ENCODE assay signal across 30 cellular contexts in the genomic region with DNA sequence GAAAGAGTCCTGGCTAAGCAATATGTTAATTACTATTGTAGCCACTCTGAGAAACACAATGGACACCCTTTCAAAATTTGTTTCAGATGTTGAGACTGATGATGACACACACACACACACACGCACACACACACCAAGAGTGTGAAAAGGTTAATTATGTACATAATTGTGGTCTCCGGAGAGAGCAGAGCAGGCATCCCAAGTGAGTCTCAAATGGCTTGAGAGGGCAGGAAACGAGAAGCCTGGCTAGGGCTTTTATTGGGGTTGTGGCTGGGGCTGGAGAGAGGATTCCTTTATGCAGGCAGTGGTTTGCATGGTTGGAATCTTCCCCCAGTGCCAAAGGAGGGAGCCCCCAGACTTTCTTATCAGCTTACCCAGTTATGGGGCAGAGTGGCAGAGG. TPM values are rescaled to one million over a fixed set of nuclear protein-coding genes. Genes with fewer than 3 reads are reported as not detected.
DNase-seq lines count a peak whose midpoint lies in the region; ATAC-seq and TF ChIP-seq lines count a peak whose summit lies in the region.
"Had no signal": no experiment of that assay in that cellular context is flagged by ENCODE, and none has a peak within 500 bp of the region (broad histone marks: within the 10 kb centered on the region; RNA-seq: fewer than 3 reads in every experiment).

No MANE protein-coding gene starts in this region.

- H3K23ac ChIP-seq in neuronal stem cell (ENCODE audit: low read depth, low read length, poor library complexity): no peak overlapping the region

- H3K36me3 ChIP-seq in endodermal cell (ENCODE audit: control insufficient read depth, insufficient read depth, low read length): no peaks in the 10 kb centered on the region
- H3K36me3 ChIP-seq in neuronal stem cell (replicated peaks in 1 of 2; ENCODE audit: control insufficient read depth in 2 of 2, insufficient read depth in 2 of 2, low read length in 2 of 2): no peaks in the 10 kb centered on the region
- no peaks in the 10 kb centered on the region for H3K36me3 ChIP-seq in mucosa of descending colon (ENCODE audit: low read depth)
- H3K36me3 ChIP-seq: ovary had no signal

- H2BK12ac ChIP-seq in neuronal stem cell (ENCODE audit: low read length): no peak overlapping the region

- H3K9me3 ChIP-seq in endodermal cell (ENCODE audit: control insufficient read depth, low read length) (no peaks in the 10 kb centered on the region), neuronal stem cell (replicated peaks in 1 of 2; ENCODE audit: control insufficient read depth in 2 of 2, insufficient read depth in 1 of 2, low read depth in 1 of 2, low read length in 2 of 2) (no peaks in the 10 kb centered on the region), mucosa of descending colon (no peaks in the 10 kb centered on the region)
- H3K9me3 ChIP-seq: ovary, testis had no signal

- no peak overlapping the region for H4K91ac ChIP-seq in neuronal stem cell (ENCODE audit: low read depth, low read length, poor library complexity)

- in situ Hi-C loops in G401 (cut with HindIII; ENCODE audit: low sequenced_read_pairs): no loop called here

- H3K79me1 ChIP-seq in neuronal stem cell (ENCODE audit: low read depth, low read length): no peaks in the 10 kb centered on the region

- no peak overlapping the region for H3K4me3 Mint-ChIP-seq in endodermal cell
- H3K4me3 Mint-ChIP-seq: activated CD8-positive, alpha-beta memory T cell treated with anti-CD3 and anti-CD28 coated beads, Interleukin-2, amount 10 ng/mL, durations not matched to agents 7 days and 5 days; activated naive CD4-positive, alpha-beta T cell treated with anti-CD3 and anti-CD28 coated beads, Interleukin-2, amount 10 ng/mL, durations not matched to agents 7 days and 5 days; activated T-cell treated with anti-CD3 and anti-CD28 coated beads, Interleukin-2, amount 50 U/mL, for 72 hours; CD14-positive monocyte; naive thymus-derived CD8-positive, alpha-beta T cell had no signal

- no peak overlapping the region for H3K27ac Mint-ChIP-seq in endodermal cell
- H3K27ac Mint-ChIP-seq: activated CD8-positive, alpha-beta memory T cell treated with anti-CD3 and anti-CD28 coated beads, Interleukin-2, amount 10 ng/mL, durations not matched to agents 7 days and 5 days; activated naive CD4-positive, alpha-beta T cell treated with anti-CD3 and anti-CD28 coated beads, Interleukin-2, amount 10 ng/mL, durations not matched to agents 7 days and 5 days; activated T-cell treated with anti-CD3 and anti-CD28 coated beads, Interleukin-2, amount 50 U/mL, for 72 hours; CD14-positive monocyte; naive thymus-derived CD8-positive, alpha-beta T cell had no signal

- H3K4ac ChIP-seq in neuronal stem cell (ENCODE audit: low read length): no peak overlapping the region

- H3K4me3 ChIP-seq in endodermal cell (ENCODE audit: low read length) (no peak overlapping the region), neuronal stem cell (ENCODE audit: low read length in 2 of 2) (no peak overlapping the region), mucosa of descending colon (no peak overlapping the region)
- H3K4me3 ChIP-seq: ovary, testis had no signal

- no peak for ATAC-seq in mucosa of descending colon
- ATAC-seq: activated CD8-positive, alpha-beta memory T cell treated with anti-CD3 and anti-CD28 coated beads, Interleukin-2, amount 10 ng/mL, durations not matched to agents 7 days and 5 days; activated T-cell treated with anti-CD3 and anti-CD28 coated beads, Interleukin-2, amount 50 U/mL, for 72 hours; left cardiac atrium; naive thymus-derived CD8-positive, alpha-beta T cell; SK-N-SH treated with all-trans-retinoic acid at 6 μM for 48 hours had no signal

- H3K27me3 ChIP-seq in endodermal cell (ENCODE audit: control insufficient read depth, insufficient read depth, low read length, poor library complexity, severe bottlenecking) (no peaks in the 10 kb centered on the region), neuronal stem cell (ENCODE audit: control insufficient read depth in 3 of 3, insufficient read depth in 3 of 3, low read depth in 1 of 3, low read length in 3 of 3) (peaks cover 0 to under 1% (median 0%) of the 10 kb centered on the region in 3 experiments)
- H3K27me3 ChIP-seq: ovary, testis had no signal

- WGBS in endodermal cell (ENCODE audit: insufficient coverage in 1 of 2, insufficient read length in 1 of 2), 2 experiments: 50 to 71% methylated on average over 2 to 3 of the region's 3 CpGs
- whole genome bisulfite sequencing in neuronal stem cell (ENCODE audit: extremely low coverage in 2 of 2, insufficient read length in 2 of 2, insufficient replicate concordance in 1 of 2), 2 donors: no CpG with 5 or more reads among the region's 3 CpGs

- no peaks in the 10 kb centered on the region for H3K4me1 Mint-ChIP-seq in endodermal cell
- H3K4me1 Mint-ChIP-seq: activated CD8-positive, alpha-beta memory T cell treated with anti-CD3 and anti-CD28 coated beads, Interleukin-2, amount 10 ng/mL, durations not matched to agents 7 days and 5 days; activated naive CD4-positive, alpha-beta T cell treated with anti-CD3 and anti-CD28 coated beads, Interleukin-2, amount 10 ng/mL, durations not matched to agents 7 days and 5 days; CD14-positive monocyte; naive thymus-derived CD8-positive, alpha-beta T cell had no signal

- H3K4me2 ChIP-seq in neuronal stem cell (ENCODE audit: insufficient read depth, low read length, poor library complexity, severe bottlenecking): no peak overlapping the region

- no peak overlapping the region for H2BK5ac ChIP-seq in neuronal stem cell (ENCODE audit: low read length)

- TF ChIP-seq CTCF in endodermal cell (conservative IDR thresholded peaks at IDR 0.05) (no peak), mucosa of descending colon (IDR thresholded peaks at IDR 0.05) (no peak)

- intact Hi-C loops in mucosa of descending colon (cut with DNase I, micrococcal nuclease): no loop called here

- H3K27ac ChIP-seq in endodermal cell (ENCODE audit: low read depth, low read length) (peak overlapping the region; percentile 82), neuronal stem cell (replicated peaks; ENCODE audit: low read length) (no peak overlapping the region)
- H3K27ac ChIP-seq: HL-60, ovary, testis had no signal

- H3K9ac ChIP-seq in endodermal cell (ENCODE audit: extremely low read depth, low read length, poor library complexity, severe bottlenecking) (no peak overlapping the region), neuronal stem cell (ENCODE audit: low read depth, low read length, poor library complexity) (no peak overlapping the region)

- H2BK120ac ChIP-seq in neuronal stem cell (ENCODE audit: low read depth, low read length): no peak overlapping the region

- H2BK15ac ChIP-seq in neuronal stem cell (ENCODE audit: low read length): no peak overlapping the region

- no peak overlapping the region for H3K18ac ChIP-seq in neuronal stem cell (ENCODE audit: low read length)

- peaks cover 17% of the 10 kb centered on the region for H3K27me3 Mint-ChIP-seq in endodermal cell (ENCODE audit: insufficient read depth)

- no peak overlapping the region for H2AK5ac ChIP-seq in neuronal stem cell (ENCODE audit: low read depth, low read length)

- H3K9me3 Mint-ChIP-seq in endodermal cell: no peaks in the 10 kb centered on the region
- H3K9me3 Mint-ChIP-seq: activated naive CD4-positive, alpha-beta T cell treated with anti-CD3 and anti-CD28 coated beads, Interleukin-2, amount 10 ng/mL, durations not matched to agents 7 days and 5 days; activated T-cell treated with anti-CD3 and anti-CD28 coated beads, Interleukin-2, amount 50 U/mL, for 72 hours; CD14-positive monocyte; naive thymus-derived CD8-positive, alpha-beta T cell had no signal

- H3K36me3 Mint-ChIP-seq in endodermal cell (ENCODE audit: low read depth): no peaks in the 10 kb centered on the region
- H3K36me3 Mint-ChIP-seq: activated CD8-positive, alpha-beta memory T cell treated with anti-CD3 and anti-CD28 coated beads, Interleukin-2, amount 10 ng/mL, durations not matched to agents 7 days and 5 days; activated naive CD4-positive, alpha-beta T cell treated with anti-CD3 and anti-CD28 coated beads, Interleukin-2, amount 10 ng/mL, durations not matched to agents 7 days and 5 days; CD14-positive monocyte; naive thymus-derived CD8-positive, alpha-beta T cell had no signal

- H3K4me1 ChIP-seq in endodermal cell (ENCODE audit: control insufficient read depth, insufficient read depth, low read length) (no peaks in the 10 kb centered on the region), neuronal stem cell (ENCODE audit: control insufficient read depth in 2 of 2, insufficient read depth in 1 of 2, low read depth in 1 of 2, low read length in 2 of 2) (peaks cover 0 to 12% of the 10 kb centered on the region in 2 donors), mucosa of descending colon (ENCODE audit: low read depth) (no peaks in the 10 kb centered on the region)
- H3K4me1 ChIP-seq: testis had no signal

- peak overlapping the region; percentile 51 for H2AFZ ChIP-seq in neuronal stem cell (ENCODE audit: low read length)

- DNase-seq in ELR (ENCODE audit: low read depth): peak; percentile 13
- peak; percentile 43 for DNase-seq in RPMI7951 (ENCODE audit: low read depth)
- no peak for DNase-seq in endodermal cell
- no peak for DNase-seq in neuronal stem cell (ENCODE audit: low spot score)
- DNase-seq in mucosa of descending colon: no peak
- no peak for DNase-seq in islet precursor cell
- no peak for DNase-seq in G401 (ENCODE audit: low spot score)
- no peak for DNase-seq in KG1 (lab: John Stamatoyannopoulos, UW)
- DNase-seq: activated CD4-positive, alpha-beta T cell treated with anti-CD3 and anti-CD28 coated beads, Interleukin-2, amount 50 U/mL, for 1 hour; activated CD8-positive, alpha-beta memory T cell treated with anti-CD3 and anti-CD28 coated beads, Interleukin-2, amount 10 ng/mL, durations not matched to agents 7 days and 5 days; activated naive CD4-positive, alpha-beta T cell treated with anti-CD3 and anti-CD28 coated beads, Interleukin-2, amount 10 ng/mL, durations not matched to agents 7 days and 5 days; activated T-cell treated with anti-CD3 and anti-CD28 coated beads, Interleukin-2, amount 50 U/mL, for 72 hours; amygdala; central memory CD4-positive, alpha-beta T cell; glutamatergic neuron; left cardiac atrium; naive thymus-derived CD8-positive, alpha-beta T cell; NCI-H1105; NCI-H2029 treated with DMSO at 0.1 percent for 48 hours; NCI-H2227 treated with DMSO at 0.1 percent for 48 hours; NCI-H748 treated with DMSO at 0.1 percent for 48 hours; ovary; stimulated activated CD4-positive, alpha-beta T cell treated with anti-CD3 and anti-CD28 coated beads, Interleukin-4, amount 100 ng/mL, for 24 hours; stimulated activated naive CD4-positive, alpha-beta T cell treated with Interleukin-2 at 50 U/mL for 16 hours; testis had no signal

- no peak overlapping the region for H4K8ac ChIP-seq in neuronal stem cell (ENCODE audit: low read depth, low read length)

- no peak overlapping the region for H3K14ac ChIP-seq in neuronal stem cell (ENCODE audit: low read length)

RNA-seq across cellular contexts. Expression of gene NKX2-4, which starts 38.2 kb away (rescaled TPM):
- not detected in 2 replicates for total RNA-seq in RPMI7951 (2014; rRNA removed; shearing (Covaris generic))
- total RNA-seq in endodermal cell (not detected), mucosa of descending colon (not detected)
- polyA plus RNA-seq in endodermal cell (2013, experiment 1 of 2): not detected
- polyA plus RNA-seq in endodermal cell (2013, experiment 2 of 2): not detected
- not detected for polyA plus RNA-seq in neuronal stem cell (2013, experiment 1 of 2)
- polyA plus RNA-seq in neuronal stem cell (2013, experiment 2 of 2): not detected
- total RNA-seq in G401 (2014; rRNA removed; shearing (Covaris generic)): not detected in 2 replicates
- total RNA-seq: activated CD8-positive, alpha-beta memory T cell treated with anti-CD3 and anti-CD28 coated beads, Interleukin-2, amount 10 ng/mL, durations not matched to agents 7 days and 5 days; activated T-cell treated with anti-CD3 and anti-CD28 coated beads, Interleukin-2, amount 50 U/mL, for 72 hours; dermis microvascular lymphatic vessel endothelial cell; left cardiac atrium; mesenteric fat pad; naive thymus-derived CD8-positive, alpha-beta T cell; ovary had no signal
- polyA plus RNA-seq: CD14-positive monocyte; naive thymus-derived CD8-positive, alpha-beta T cell; ovary had no signal

Comparison
In these comparisons a context has a peak if more than half of its experiments do, and no peak if none do; other contexts are left out.
1. DNase-seq: peak in ELR (single experiment) and RPMI7951 (single experiment); none in endodermal cell (single experiment), neuronal stem cell (single experiment), mucosa of descending colon (0 of 3), islet precursor cell (single experiment), G401 (single experiment) and KG1 (single experiment).